ENCODE assay signal across 1 cellular context in genomic region chr14:49881296-49882006, GRCh38.
TF ChIP-seq lines count a peak whose summit lies in the region.

No MANE protein-coding gene starts in this region.

TF ChIP-seq in HCT116, 20 proteins besides CTCF, POLR2A, EP300 and RAD21:
- TF ChIP-seq ZNF274 (IDR thresholded peaks at IDR 0.05; ENCODE audit: low read depth, low read length) (no peak), ELF1 (IDR thresholded peaks at IDR 0.05; ENCODE audit: borderline replicate concordance, low read depth) (no peak), SIN3A (IDR thresholded peaks at IDR 0.05; ENCODE audit: low read depth) (no peak), ZFX (IDR thresholded peaks at IDR 0.05) (no peak), SRF (IDR thresholded peaks at IDR 0.05; ENCODE audit: low read depth) (no peak), EGR1 (IDR thresholded peaks at IDR 0.05; ENCODE audit: low read depth) (no peak), FOSL1 (IDR thresholded peaks at IDR 0.05; ENCODE audit: low read depth) (no peak), SP1 (IDR thresholded peaks at IDR 0.05; ENCODE audit: low read depth) (no peak), YY1 (IDR thresholded peaks at IDR 0.05; ENCODE audit: extremely low read depth, insufficient replicate concordance, low read depth, low read length) (no peak), EZH2 (IDR thresholded peaks at IDR 0.05) (no peak), EZH2phosphoT487 (IDR thresholded peaks at IDR 0.05; ENCODE audit: borderline replicate concordance) (no peak), REST (IDR thresholded peaks at IDR 0.05; ENCODE audit: low read depth) (no peak), CEBPB (IDR thresholded peaks at IDR 0.05; ENCODE audit: low read depth) (no peak), POLR2AphosphoS5 (IDR thresholded peaks at IDR 0.05; ENCODE audit: low read depth, low read length) (no peak), CBX3 (IDR thresholded peaks at IDR 0.05; ENCODE audit: low read depth) (no peak), ZBTB33 (IDR thresholded peaks at IDR 0.05; ENCODE audit: extremely low read depth, insufficient replicate concordance, low read length) (no peak), TCF7L2 (IDR thresholded peaks at IDR 0.05; ENCODE audit: borderline replicate concordance, extremely low read depth, insufficient read depth, insufficient read length) (no peak), JUND (IDR thresholded peaks at IDR 0.05) (no peak)
